8 cellular contexts compared by ENCODE assay signal in genomic region chr7:100584677-100585510, GRCh38. TPM values are rescaled to one million over a fixed set of nuclear protein-coding genes. Genes with fewer than 3 reads are reported as not detected.
DNase-seq lines count a peak whose midpoint lies in the region; ATAC-seq, FAIRE-seq and TF ChIP-seq lines count a peak whose summit lies in the region.

No MANE protein-coding gene starts in this region.

- H3K4me1 Mint-ChIP-seq in naive B cell = peaks cover 35 to 46% (median 44%) of the 10 kb centered on the region in 3 donors

- H3K9me3 Mint-ChIP-seq in naive B cell = no peaks in the 10 kb centered on the region

- peaks cover 0 to 7% (median 0%) of the 10 kb centered on the region in 3 donors for H3K27me3 Mint-ChIP-seq in naive B cell

- H3K79me2 ChIP-seq in ACC112 (ENCODE audit: control insufficient read depth, insufficient read depth, low read length, unreplicated experiment) = peaks cover 20% of the 10 kb centered on the region

- H3K4me3 ChIP-seq in ACC112 (ENCODE audit: low read depth, low read length) (peak overlapping the region; percentile 79), SK-N-MC (peak overlapping the region; percentile 98), epithelial cell of proximal tubule (ENCODE audit: low read depth, low read length) (peak overlapping the region; percentile 70)

- H3K27ac Mint-ChIP-seq in naive B cell = peak overlapping the region; percentile 39 to 100 (median 98)

- no peak for TF ChIP-seq POLR2A in GM12891 (IDR thresholded peaks at IDR 0.05; ENCODE audit: low read depth, low read length)

- no peaks in the 10 kb centered on the region for H3K36me3 Mint-ChIP-seq in naive B cell

- H3K9ac ChIP-seq in SK-N-MC (ENCODE audit: insufficient read length) = peak overlapping the region; percentile 97

- H3K36me3 ChIP-seq in ACC112 (ENCODE audit: insufficient read depth, low read length) = peaks cover 6% of the 10 kb centered on the region; the same call in 1 of the 2 replicates
- H3K36me3 ChIP-seq in SK-N-MC (ENCODE audit: insufficient read depth, low read length) = peaks cover 23% of the 10 kb centered on the region

- H2AFZ ChIP-seq in ACC112 (ENCODE audit: low read length, unreplicated experiment) = no peak overlapping the region

- H3K4me1 ChIP-seq in ACC112 (ENCODE audit: control insufficient read depth, insufficient read depth, low read length, unreplicated experiment) = peaks cover 12% of the 10 kb centered on the region

- H3K27ac ChIP-seq in ACC112 (ENCODE audit: low read depth, low read length) (peak overlapping the region; percentile 65), SK-N-MC (no peak overlapping the region)

- no peak for TF ChIP-seq CTCF in epithelial cell of proximal tubule (conservative IDR thresholded peaks at IDR 0.05; ENCODE audit: low read depth, low read length)

- H3K4me3 Mint-ChIP-seq in naive B cell = peak overlapping the region; percentile 95 to 99 (median 97)

- ATAC-seq in naive B cell (ENCODE audit: low read depth in 2 of 2) (no peak), GM21717 (IDR thresholded peaks at IDR 0.05; ENCODE audit: unreplicated experiment) (no peak), HG03097 (IDR thresholded peaks at IDR 0.05; ENCODE audit: low FRiP score, unreplicated experiment) (no peak), HG03520 (IDR thresholded peaks at IDR 0.05; ENCODE audit: unreplicated experiment) (no peak)

- H3K27me3 ChIP-seq in ACC112 (ENCODE audit: insufficient read depth, low read length) = no peaks in the 10 kb centered on the region

- no peaks in the 10 kb centered on the region for H3K9me3 ChIP-seq in SK-N-MC (ENCODE audit: low read depth, low read length)

- no peak for DNase-seq in GM12891 (ENCODE audit: insufficient read length, low spot score)
- DNase-seq in SK-N-MC (ENCODE audit: low read depth, low spot score) = no peak
- no peak for DNase-seq in epithelial cell of proximal tubule (ENCODE audit: low read depth)
- DNase-seq in naive B cell = no peak

- peak; percentile 72 for FAIRE-seq in GM12891 (lab: Jason Lieb, UNC)

TF ChIP-seq in GM12891, 5 proteins besides CTCF, POLR2A, EP300 and RAD21:
- no peak for TF ChIP-seq TAF1 (IDR thresholded peaks at IDR 0.05; ENCODE audit: low read depth, low read length)

RNA-seq across cellular contexts. Expression of gene LRCH4, which starts 1.0 kb away (rescaled TPM):
- 34.5 TPM for polyA plus RNA-seq in GM12891 (2012; ENCODE audit: low read depth, missing spikeins)
- 36.8 and 62.0 TPM in 2 replicates for total RNA-seq in epithelial cell of proximal tubule
- 100 to 1,000 TPM in 4 of 6 donors, 10 to 100 TPM in 2; 81.4 to 172 (median 106) TPM for polyA plus RNA-seq in naive B cell (ENCODE audit: low read depth in 6 of 6)

RNA-seq across cellular contexts. Expression of gene FBXO24, which starts 1.2 kb away (rescaled TPM):
- 0.45 TPM for polyA plus RNA-seq in GM12891 (2012; ENCODE audit: low read depth, missing spikeins)
- 0.80 and 1.0 TPM in 2 replicates for total RNA-seq in epithelial cell of proximal tubule
- polyA plus RNA-seq in naive B cell (ENCODE audit: low read depth in 6 of 6) = 1 to 10 TPM in 2 of 6 donors, under 1 TPM in 3, not detected in 1; 0.13 to 1.7 (median 0.89) TPM

RNA-seq across cellular contexts. Expression of gene SAP25, which starts 11.2 kb away (rescaled TPM):
- polyA plus RNA-seq in GM12891 (2012; ENCODE audit: low read depth, missing spikeins) = 7.0 TPM
- total RNA-seq in epithelial cell of proximal tubule = 1.7 TPM in 1 of 2 replicates, not detected in the other
- not detected for polyA plus RNA-seq in naive B cell (ENCODE audit: low read depth in 6 of 6)

RNA-seq across cellular contexts. Expression of gene PCOLCE, which starts 17.3 kb away (rescaled TPM):
- 0.99 TPM for polyA plus RNA-seq in GM12891 (2012; ENCODE audit: low read depth, missing spikeins)
- total RNA-seq in epithelial cell of proximal tubule = 1.4 and 4.4 TPM in 2 replicates
- polyA plus RNA-seq in naive B cell (ENCODE audit: low read depth in 6 of 6) = 1 to 10 TPM in 1 of 6 donors, under 1 TPM in 4, not detected in 1; 0.23 to 1.1 (median 0.86) TPM

RNA-seq across cellular contexts. Expression of gene MOSPD3, which starts 27.4 kb away (rescaled TPM):
- polyA plus RNA-seq in GM12891 (2012; ENCODE audit: low read depth, missing spikeins) = 7.9 TPM
- 12.1 and 17.0 TPM in 2 replicates for total RNA-seq in epithelial cell of proximal tubule
- 10 to 100 TPM in 5 of 6 donors, 1 to 10 TPM in 1; 7.7 to 18.2 (median 13.1) TPM for polyA plus RNA-seq in naive B cell (ENCODE audit: low read depth in 6 of 6)
